In genomic region chr2:24076849-24077534, GRCh38 we compare ENCODE assay signal across 8 cellular contexts. TPM values are rescaled to one million over a fixed set of nuclear protein-coding genes. Genes with fewer than 3 reads are reported as not detected.
DNase-seq lines count a peak whose midpoint lies in the region; ATAC-seq and TF ChIP-seq lines count a peak whose summit lies in the region.

No MANE protein-coding gene starts in this region.

- H3K36me3 Mint-ChIP-seq in activated naive CD8-positive, alpha-beta T cell, result peaks cover 4% of the 10 kb centered on the region

- H3K9me3 Mint-ChIP-seq in activated naive CD8-positive, alpha-beta T cell (ENCODE audit: low read depth), result no peaks in the 10 kb centered on the region

- intact Hi-C loops in left ventricle myocardium inferior (cut with micrococcal nuclease), result no loop called here

- TF ChIP-seq CTCF in BJ (IDR thresholded peaks at IDR 0.05; ENCODE audit: insufficient read depth, low read depth, low read length) (no peak), left ventricle myocardium inferior (IDR thresholded peaks at IDR 0.05; ENCODE audit: borderline replicate concordance) (no peak)

- H3K4me3 Mint-ChIP-seq in activated naive CD8-positive, alpha-beta T cell, result peak overlapping the region; percentile 100

- peaks cover 32% of the 10 kb centered on the region for H3K4me1 Mint-ChIP-seq in activated naive CD8-positive, alpha-beta T cell (ENCODE audit: low read depth)

- H3K27me3 ChIP-seq in BJ (ENCODE audit: control insufficient read depth, insufficient read depth, low read length) (no peaks in the 10 kb centered on the region), HUES48 (ENCODE audit: control insufficient read depth, insufficient read depth, low read length) (no peaks in the 10 kb centered on the region), left ventricle myocardium inferior (ENCODE audit: low read depth) (no peaks in the 10 kb centered on the region), rectal smooth muscle tissue (ENCODE audit: control insufficient read depth, insufficient read depth, low read length) (no peaks in the 10 kb centered on the region)

- ATAC-seq in GM19025 (IDR thresholded peaks at IDR 0.05; ENCODE audit: low read depth, unreplicated experiment), result peak; percentile 8

- no peak for DNase-seq in BJ (ENCODE audit: low read depth)
- no peak for DNase-seq in left ventricle myocardium inferior
- DNase-seq in epidermal melanocyte (ENCODE audit: insufficient read length, low spot score), result no peak
- DNase-seq in NCI-H128 (lab: John Stamatoyannopoulos, UW; ENCODE audit: unreplicated experiment), result no peak

- H3K36me3 ChIP-seq in BJ (ENCODE audit: control insufficient read depth, insufficient read depth, low read length) (peaks cover 6% of the 10 kb centered on the region), HUES48 (ENCODE audit: control insufficient read depth, insufficient read depth, low read length) (peaks cover 52% of the 10 kb centered on the region), left ventricle myocardium inferior (peaks cover 40% of the 10 kb centered on the region), rectal smooth muscle tissue (ENCODE audit: control insufficient read depth, insufficient read depth, low read length) (peaks cover 10% of the 10 kb centered on the region)

- peak overlapping the region; percentile 83 for H3K27ac Mint-ChIP-seq in activated naive CD8-positive, alpha-beta T cell

- no peaks in the 10 kb centered on the region for H3K9me3 ChIP-seq in HUES48 (ENCODE audit: control insufficient read depth, insufficient read depth, low read length)
- no peaks in the 10 kb centered on the region for H3K9me3 ChIP-seq in left ventricle myocardium inferior (replicated peaks)

- CTCF ChIA-PET in BJ (lab: Yijun Ruan, JAX), result interaction anchor here (0.9 to 2.3 kb wide), 3 partner anchors 8 to 252 kb away, joined by 4 to 13 read pairs (median 7); partner anchors contain the start of genes ATAD2B and TP53I3

- H3K4me3 ChIP-seq in BJ (ENCODE audit: low read depth, low read length) (peak overlapping the region; percentile 94), HUES48 (ENCODE audit: low read depth, low read length) (peak overlapping the region; percentile 88), left ventricle myocardium inferior (peak overlapping the region; percentile 91), rectal smooth muscle tissue (ENCODE audit: low read length) (peak overlapping the region; percentile 76)

- POLR2A ChIA-PET in BJ (lab: Charles Lee), result no interaction called here

- H3K9ac ChIP-seq in HUES48 (ENCODE audit: low read depth, low read length), result peak overlapping the region; percentile 64
- H3K9ac ChIP-seq in rectal smooth muscle tissue (ENCODE audit: low read length), result peak overlapping the region; percentile 86

- H3K27ac ChIP-seq in HUES48 (ENCODE audit: low read depth, low read length) (peak overlapping the region; percentile 62), left ventricle myocardium inferior (replicated peaks) (peak overlapping the region; percentile 93), rectal smooth muscle tissue (ENCODE audit: low read depth, low read length) (peak overlapping the region; percentile 95)

- peaks cover 10% of the 10 kb centered on the region; the same call in 1 of the 2 replicates for H3K4me1 ChIP-seq in HUES48 (ENCODE audit: control insufficient read depth, insufficient read depth, low read length)
- H3K4me1 ChIP-seq in left ventricle myocardium inferior, result peaks cover 33% of the 10 kb centered on the region
- H3K4me1 ChIP-seq in rectal smooth muscle tissue (ENCODE audit: control insufficient read depth, insufficient read depth, low read length), result peaks cover 8% of the 10 kb centered on the region

- no peaks in the 10 kb centered on the region for H3K27me3 Mint-ChIP-seq in activated naive CD8-positive, alpha-beta T cell

RNA-seq across cellular contexts. Expression of gene SF3B6, which starts 0.9 kb away (rescaled TPM):
- polyA plus RNA-seq in BJ (2011; rRNA removed), result 107 and 199 TPM in 2 replicates
- 13.1 and 17.5 TPM in 2 replicates for polyA minus RNA-seq in BJ (2011; rRNA and poly(A)+ RNA removed)
- 59.7 TPM for total RNA-seq in left ventricle myocardium inferior

RNA-seq across cellular contexts. Expression of gene TP53I3, which starts 7.6 kb away (rescaled TPM):
- polyA plus RNA-seq in BJ (2011; rRNA removed), result 37.4 and 45.1 TPM in 2 replicates
- 20.6 and 31.0 TPM in 2 replicates for polyA minus RNA-seq in BJ (2011; rRNA and poly(A)+ RNA removed)
- total RNA-seq in left ventricle myocardium inferior, result 7.5 TPM

RNA-seq across cellular contexts. Expression of gene FKBP1B, which starts 27.5 kb away (rescaled TPM):
- polyA plus RNA-seq in BJ (2011; rRNA removed), result 13.5 and 15.9 TPM in 2 replicates
- polyA minus RNA-seq in BJ (2011; rRNA and poly(A)+ RNA removed), result 2.2 and 4.9 TPM in 2 replicates
- 2.1 TPM for total RNA-seq in left ventricle myocardium inferior

RNA-seq across cellular contexts. Expression of gene WDCP, which starts 29.8 kb away (rescaled TPM):
- 10.9 and 12.8 TPM in 2 replicates for polyA plus RNA-seq in BJ (2011; rRNA removed)
- 9.3 and 16.9 TPM in 2 replicates for polyA minus RNA-seq in BJ (2011; rRNA and poly(A)+ RNA removed)
- total RNA-seq in left ventricle myocardium inferior, result 8.6 TPM

RNA-seq across cellular contexts. Expression of gene PFN4, which starts 46.1 kb away (rescaled TPM):
- polyA plus RNA-seq in BJ (2011; rRNA removed), result 0.40 and 0.65 TPM in 2 replicates
- 0.28 TPM in 1 of 2 replicates, not detected in the other for polyA minus RNA-seq in BJ (2011; rRNA and poly(A)+ RNA removed)
- 0.74 TPM for total RNA-seq in left ventricle myocardium inferior
